In the genomic region with DNA sequence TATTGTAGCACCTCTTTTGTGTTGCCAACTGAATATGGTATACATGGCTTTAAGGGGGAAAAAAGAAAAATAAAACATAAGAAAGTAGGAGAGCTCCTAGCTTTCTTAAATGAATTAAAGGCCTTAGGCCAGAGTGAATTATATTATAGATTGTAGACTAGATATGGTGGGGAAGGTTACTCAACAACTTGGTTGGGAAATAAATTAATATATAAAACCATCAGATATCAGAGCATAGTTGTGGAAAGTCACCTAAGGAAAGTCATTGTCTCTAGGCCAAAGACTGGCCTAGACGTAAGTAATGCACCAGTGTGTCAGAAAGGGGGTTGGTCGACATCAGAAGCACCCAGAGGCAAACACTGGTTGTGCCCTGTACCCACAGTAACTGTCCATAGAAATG, we compare ENCODE assay signal across 10 cellular contexts.
A peak's percentile ranks its signal among the peaks of the same experiment; 100 is the strongest.
DNase-seq lines count a peak whose midpoint lies in the region; ATAC-seq and TF ChIP-seq lines count a peak whose summit lies in the region.
"Had no signal": no experiment of that assay in that cellular context is flagged by ENCODE, and none has a peak within 500 bp of the region (broad histone marks: within the 10 kb centered on the region; RNA-seq: fewer than 3 reads in every experiment).

No MANE protein-coding gene starts in this region.

- H3K9me3 Mint-ChIP-seq in activated naive CD4-positive, alpha-beta T cell treated with anti-CD3 and anti-CD28 coated beads for 36 hours: no peaks in the 10 kb centered on the region
- peaks cover 3% of the 10 kb centered on the region for H3K9me3 Mint-ChIP-seq in activated naive CD8-positive, alpha-beta T cell treated with anti-CD3 and anti-CD28 coated beads, Interleukin-2, amount 10 ng/mL, durations not matched to agents 7 days and 5 days
- H3K9me3 Mint-ChIP-seq in memory B cell: no peaks in the 10 kb centered on the region
- H3K9me3 Mint-ChIP-seq in endothelial cell (ENCODE audit: unreplicated experiment): no peaks in the 10 kb centered on the region

- H3K27me3 Mint-ChIP-seq in activated naive CD4-positive, alpha-beta T cell treated with anti-CD3 and anti-CD28 coated beads for 36 hours (ENCODE audit: low read depth): no peaks in the 10 kb centered on the region
- no peaks in the 10 kb centered on the region for H3K27me3 Mint-ChIP-seq in activated naive CD8-positive, alpha-beta T cell treated with anti-CD3 and anti-CD28 coated beads, Interleukin-2, amount 10 ng/mL, durations not matched to agents 7 days and 5 days
- H3K27me3 Mint-ChIP-seq in memory B cell (no peaks in the 10 kb centered on the region), endothelial cell (ENCODE audit: unreplicated experiment) (no peaks in the 10 kb centered on the region)

- H3K4me3 ChIP-seq in tibial artery (no peak overlapping the region), mucosa of descending colon (no peak overlapping the region)

- H3K4me3 Mint-ChIP-seq in activated naive CD4-positive, alpha-beta T cell treated with anti-CD3 and anti-CD28 coated beads for 36 hours: no peak overlapping the region
- no peak overlapping the region for H3K4me3 Mint-ChIP-seq in activated naive CD8-positive, alpha-beta T cell treated with anti-CD3 and anti-CD28 coated beads, Interleukin-2, amount 10 ng/mL, durations not matched to agents 7 days and 5 days
- H3K4me3 Mint-ChIP-seq in memory B cell (peak overlapping the region; percentile 74), endothelial cell (ENCODE audit: unreplicated experiment) (no peak overlapping the region)

- H3K9me3 ChIP-seq in tibial artery: no peaks in the 10 kb centered on the region
- no peaks in the 10 kb centered on the region for H3K9me3 ChIP-seq in mucosa of descending colon

- H3K27ac Mint-ChIP-seq in activated naive CD4-positive, alpha-beta T cell treated with anti-CD3 and anti-CD28 coated beads for 36 hours: peak overlapping the region; percentile 35
- peak overlapping the region; percentile 87 for H3K27ac Mint-ChIP-seq in activated naive CD8-positive, alpha-beta T cell treated with anti-CD3 and anti-CD28 coated beads, Interleukin-2, amount 10 ng/mL, durations not matched to agents 7 days and 5 days
- H3K27ac Mint-ChIP-seq in memory B cell (peak overlapping the region; percentile 83), endothelial cell (ENCODE audit: unreplicated experiment) (no peak overlapping the region)

- intact Hi-C loops in activated naive CD4-positive, alpha-beta T cell treated with anti-CD3 and anti-CD28 coated beads for 36 hours (cut with micrococcal nuclease): loop anchor here (1.0 to 2.0 kb wide), 6 partner anchors 63 to 608 kb away; partner anchors contain the start of gene ZFYVE26
- intact Hi-C loops in tibial artery (cut with DNase I; ENCODE audit: low total_unique reads) (no loop called here), mucosa of descending colon (cut with DNase I, micrococcal nuclease) (no loop called here)

- H3K27me3 ChIP-seq in tibial artery: no peaks in the 10 kb centered on the region

- H3K36me3 ChIP-seq in tibial artery: no peaks in the 10 kb centered on the region
- no peaks in the 10 kb centered on the region for H3K36me3 ChIP-seq in mucosa of descending colon (ENCODE audit: low read depth)

- no peak for TF ChIP-seq CTCF in tibial artery (IDR thresholded peaks at IDR 0.05)
- no peak for TF ChIP-seq CTCF in endothelial cell (IDR thresholded peaks at IDR 0.05; ENCODE audit: unreplicated experiment)
- TF ChIP-seq CTCF in mucosa of descending colon (IDR thresholded peaks at IDR 0.05): no peak

- POLR2A ChIA-PET in activated naive CD8-positive, alpha-beta T cell treated with anti-CD3 and anti-CD28 coated beads, Interleukin-2, amount 10 ng/mL, durations not matched to agents 7 days and 5 days (lab: Charles Lee): interaction anchor here (0.6 to 1.2 kb wide), 2 partner anchors 267 to 582 kb away, joined by 3 read pairs; partner anchors contain the start of gene ZFP36L1

- peak overlapping the region; percentile 71 to 79 for H3K27ac ChIP-seq in tibial artery

- peaks cover 48% of the 10 kb centered on the region for H3K4me1 Mint-ChIP-seq in activated naive CD4-positive, alpha-beta T cell treated with anti-CD3 and anti-CD28 coated beads for 36 hours (ENCODE audit: low read depth)
- peaks cover 38% of the 10 kb centered on the region for H3K4me1 Mint-ChIP-seq in activated naive CD8-positive, alpha-beta T cell treated with anti-CD3 and anti-CD28 coated beads, Interleukin-2, amount 10 ng/mL, durations not matched to agents 7 days and 5 days
- H3K4me1 Mint-ChIP-seq in memory B cell: peaks cover 23% of the 10 kb centered on the region
- no peaks in the 10 kb centered on the region for H3K4me1 Mint-ChIP-seq in endothelial cell (ENCODE audit: unreplicated experiment)

- H3K36me3 Mint-ChIP-seq in activated naive CD4-positive, alpha-beta T cell treated with anti-CD3 and anti-CD28 coated beads for 36 hours (ENCODE audit: low read depth): no peaks in the 10 kb centered on the region
- peaks cover 4% of the 10 kb centered on the region for H3K36me3 Mint-ChIP-seq in activated naive CD8-positive, alpha-beta T cell treated with anti-CD3 and anti-CD28 coated beads, Interleukin-2, amount 10 ng/mL, durations not matched to agents 7 days and 5 days
- H3K36me3 Mint-ChIP-seq in memory B cell: no peaks in the 10 kb centered on the region
- H3K36me3 Mint-ChIP-seq in endothelial cell (ENCODE audit: low read depth, unreplicated experiment): no peaks in the 10 kb centered on the region

- DNase-seq in activated naive CD4-positive, alpha-beta T cell treated with anti-CD3 and anti-CD28 coated beads for 36 hours: no peak
- DNase-seq in activated naive CD4-positive, alpha-beta T cell treated with anti-CD3 and anti-CD28 coated beads, Interleukin-2, amount 50 U/mL, for 16 hours: no peak
- DNase-seq in activated naive CD8-positive, alpha-beta T cell treated with anti-CD3 and anti-CD28 coated beads, Interleukin-2, amount 10 ng/mL, durations not matched to agents 7 days and 5 days: no peak
- no peak for DNase-seq in memory B cell (ENCODE audit: low spot score in 2 of 2)
- no peak for DNase-seq in tibial artery
- DNase-seq in endothelial cell (ENCODE audit: low spot score): no peak
- DNase-seq in mucosa of descending colon: no peak
- DNase-seq: hippocampal formation, posterior cingulate gyrus had no signal

- no peak for ATAC-seq in activated naive CD8-positive, alpha-beta T cell treated with anti-CD3 and anti-CD28 coated beads, Interleukin-2, amount 10 ng/mL, durations not matched to agents 7 days and 5 days (ENCODE audit: low read depth)
- ATAC-seq in memory B cell (ENCODE audit: low read depth) (no peak), HG02840 (IDR thresholded peaks at IDR 0.05; ENCODE audit: low FRiP score, unreplicated experiment) (no peak), mucosa of descending colon (no peak)

- H3K4me1 ChIP-seq in tibial artery (peaks cover 0 to 66% (median 53%) of the 10 kb centered on the region in 4 donors), mucosa of descending colon (ENCODE audit: low read depth) (peaks cover 13% of the 10 kb centered on the region)

- CTCF ChIA-PET in activated naive CD4-positive, alpha-beta T cell treated with anti-CD3 and anti-CD28 coated beads for 36 hours (lab: Charles Lee): interaction anchor here (1.0 to 1.6 kb wide), 3 partner anchors 14 to 55 kb away, joined by 4 to 5 read pairs (median 5); no protein-coding TSS in a partner anchor
